12 cellular contexts compared by ENCODE assay signal in genomic region chr9:136526625-136527066, GRCh38. TPM values are rescaled to one million over a fixed set of nuclear protein-coding genes. Genes with fewer than 3 reads are reported as not detected.
DNase-seq lines count a peak whose midpoint lies in the region; ATAC-seq and TF ChIP-seq lines count a peak whose summit lies in the region.
"Had no signal": no experiment of that assay in that cellular context is flagged by ENCODE, and none has a peak within 500 bp of the region (broad histone marks: within the 10 kb centered on the region; RNA-seq: fewer than 3 reads in every experiment).

No MANE protein-coding gene starts in this region.

- H3K4me2 ChIP-seq in mesendoderm (ENCODE audit: low read length) = no peak overlapping the region
- H3K4me2 ChIP-seq: A549, KMS-11 had no signal

- H3K4me1 ChIP-seq in mesendoderm (ENCODE audit: control insufficient read depth, low read depth, low read length) = peaks cover 2% of the 10 kb centered on the region
- H3K4me1 ChIP-seq in tibial artery = peaks cover 0 to 77% (median 55%) of the 10 kb centered on the region in 4 donors

- no peak overlapping the region for H4K5ac ChIP-seq in mesendoderm (ENCODE audit: low read length)

- ATAC-seq in GM21737 (IDR thresholded peaks at IDR 0.05; ENCODE audit: unreplicated experiment) = no peak

- no peak overlapping the region for H3K4ac ChIP-seq in mesendoderm (ENCODE audit: low read depth, low read length)

- no peak overlapping the region for H4K8ac ChIP-seq in mesendoderm (ENCODE audit: low read depth, low read length)

- H3K36me3 ChIP-seq in mesendoderm (ENCODE audit: control insufficient read depth, insufficient read depth, low read length) (no peaks in the 10 kb centered on the region), tibial artery (peaks cover 7 to 21% (median 19%) of the 10 kb centered on the region in 3 donors)

- H3K27ac ChIP-seq in mesendoderm (ENCODE audit: low read depth, low read length) (peak overlapping the region; percentile 57), tibial artery (peak overlapping the region; percentile 52 to 74)
- H3K27ac ChIP-seq: KMS-11 had no signal

- no peak overlapping the region for H3K23ac ChIP-seq in mesendoderm (ENCODE audit: low read length)

- no CpG with 5 or more reads among the region's 30 CpGs for WGBS in mesendoderm (ENCODE audit: extremely low coverage, insufficient coverage, low lambda C conversion rate)

- peak overlapping the region; percentile 10 for H3K18ac ChIP-seq in mesendoderm (ENCODE audit: low read length)

- TF ChIP-seq CTCF in tibial artery (IDR thresholded peaks at IDR 0.05) = no peak

- H2BK15ac ChIP-seq in mesendoderm (replicated peaks; ENCODE audit: low read depth) = no peak overlapping the region

- H3K4me3 ChIP-seq in mesendoderm (ENCODE audit: low read length) = no peak overlapping the region
- peak overlapping the region in 1 of 2 donors; percentile 13 for H3K4me3 ChIP-seq in tibial artery
- H3K4me3 ChIP-seq: A549 had no signal

- no peak overlapping the region for H2BK120ac ChIP-seq in mesendoderm (ENCODE audit: low read depth, low read length)

- intact Hi-C loops in tibial artery (cut with DNase I; ENCODE audit: low total_unique reads) = no loop called here

- peaks cover 15% of the 10 kb centered on the region for H3K79me2 ChIP-seq in mesendoderm (ENCODE audit: control insufficient read depth, insufficient read depth, low read length)

- H2AK5ac ChIP-seq in mesendoderm (ENCODE audit: low read length) = no peak overlapping the region

- H3K27me3 ChIP-seq in mesendoderm (ENCODE audit: insufficient read depth, low read length, poor library complexity) (no peaks in the 10 kb centered on the region), tibial artery (no peaks in the 10 kb centered on the region)

- H3K9me3 ChIP-seq in tibial artery = no peaks in the 10 kb centered on the region
- H3K9me3 ChIP-seq: A549 had no signal

- peaks cover 4% of the 10 kb centered on the region for H3K79me1 ChIP-seq in mesendoderm (ENCODE audit: low read length)

- no peak overlapping the region for H2BK5ac ChIP-seq in mesendoderm (ENCODE audit: low read length)

- peak; percentile 50 for DNase-seq in NCI-H2171 treated with DMSO at 0.1 percent for 48 hours (lab: John Stamatoyannopoulos, UW)
- no peak for DNase-seq in NCI-H2171 (lab: John Stamatoyannopoulos, UW)
- DNase-seq in amygdala (lab: John Stamatoyannopoulos, UW) = peak in 50 of 56 donors; percentile 43 to 92 (median 74)
- DNase-seq in mesendoderm = peak; percentile 50
- no peak for DNase-seq in tibial artery
- DNase-seq in RPMI8226 = no peak
- no peak for DNase-seq in MV-4-11 (lab: John Stamatoyannopoulos, UW)
- DNase-seq: activated CD8-positive, alpha-beta memory T cell treated with anti-CD3 and anti-CD28 coated beads, Interleukin-2, amount 50 U/mL, for 48 hours; stimulated activated CD4-positive, alpha-beta T cell treated with anti-CD3 and anti-CD28 coated beads, Interleukin-4, amount 100 ng/mL, for 24 hours had no signal

- H3K56ac ChIP-seq in mesendoderm (ENCODE audit: low read length) = peak overlapping the region; percentile 42

- no peak overlapping the region for H3K9ac ChIP-seq in mesendoderm (ENCODE audit: low read length)
- H3K9ac ChIP-seq: KMS-11 had no signal

RNA-seq across cellular contexts. Expression of gene NOTCH1, which starts 19.2 kb away (rescaled TPM):
- polyA plus RNA-seq in mesendoderm (2013, experiment 1 of 2) = 14.3 TPM
- polyA plus RNA-seq in mesendoderm (2013, experiment 2 of 2) = 14.2 TPM

RNA-seq across cellular contexts. Expression of gene SEC16A, which starts 43.8 kb away (rescaled TPM):
- polyA plus RNA-seq in mesendoderm (2013, experiment 1 of 2) = 23.8 TPM
- 22.3 TPM for polyA plus RNA-seq in mesendoderm (2013, experiment 2 of 2)

Comparison
In these comparisons a context has a peak if more than half of its experiments do, and no peak if none do; other contexts are left out.
1. DNase-seq: peak in NCI-H2171 treated with DMSO at 0.1 percent for 48 hours (single experiment), amygdala (50 of 56) and mesendoderm (single experiment); none in NCI-H2171 (single experiment), tibial artery (0 of 2), RPMI8226 (single experiment) and MV-4-11 (single experiment).